ENCODE assay signal across 8 cellular contexts in genomic region chr11:118572914-118573550, GRCh38. TPM values are rescaled to one million over a fixed set of nuclear protein-coding genes. Genes with fewer than 3 reads are reported as not detected.
DNase-seq lines count a peak whose midpoint lies in the region; ATAC-seq lines count a peak whose summit lies in the region.

No MANE protein-coding gene starts in this region.

- H3K27ac ChIP-seq in ACC112 (ENCODE audit: low read depth, low read length) (peak overlapping the region; percentile 96), subcutaneous abdominal adipose tissue (ENCODE audit: low read depth, low read length) (peak overlapping the region; percentile 97)

- peak overlapping the region; percentile 45 for H2AFZ ChIP-seq in ACC112 (ENCODE audit: low read length, unreplicated experiment)

- H3K79me2 ChIP-seq in ACC112 (ENCODE audit: control insufficient read depth, insufficient read depth, low read length, unreplicated experiment): peaks cover 56% of the 10 kb centered on the region

- H3K36me3 Mint-ChIP-seq in T-cell: peaks cover 10% of the 10 kb centered on the region
- H3K36me3 Mint-ChIP-seq in central memory CD8-positive, alpha-beta T cell (ENCODE audit: insufficient read depth): peaks cover 14% of the 10 kb centered on the region

- CTCF ChIA-PET in T-cell (lab: Charles Lee): interaction anchor here in 1 of 2 donors (0.8 to 1.1 kb wide), 2 partner anchors 34 to 374 kb away, joined by 3 read pairs; no protein-coding TSS in a partner anchor

- no peaks in the 10 kb centered on the region for H3K9me3 ChIP-seq in subcutaneous abdominal adipose tissue (ENCODE audit: control insufficient read depth in 5 of 5, low read length in 5 of 5)

- H3K27me3 ChIP-seq in ACC112 (ENCODE audit: insufficient read depth, low read length) (no peaks in the 10 kb centered on the region), subcutaneous abdominal adipose tissue (ENCODE audit: control insufficient read depth in 5 of 5, insufficient read depth in 4 of 5, low read length in 5 of 5) (no peaks in the 10 kb centered on the region)

- H3K27me3 Mint-ChIP-seq in T-cell: no peaks in the 10 kb centered on the region
- no peaks in the 10 kb centered on the region for H3K27me3 Mint-ChIP-seq in central memory CD8-positive, alpha-beta T cell

- H3K4me3 ChIP-seq in ACC112 (ENCODE audit: low read depth, low read length) (peak overlapping the region; percentile 99), subcutaneous abdominal adipose tissue (ENCODE audit: low read depth in 1 of 5, low read length in 5 of 5) (peak overlapping the region; percentile 79 to 97 (median 96))

- ATAC-seq in GM18498 (IDR thresholded peaks at IDR 0.05; ENCODE audit: unreplicated experiment) (peak; percentile 33), HG03159 (IDR thresholded peaks at IDR 0.05; ENCODE audit: unreplicated experiment) (peak; percentile 23), T-cell (replicated peaks in 1 of 4) (peak; percentile 25 to 51 (median 28)), left lobe of liver (peak; percentile 28)
- ATAC-seq in central memory CD8-positive, alpha-beta T cell (replicated peaks; ENCODE audit: extremely low read depth, poor library complexity, severe bottlenecking): peak; percentile 29

- H3K9me3 Mint-ChIP-seq in T-cell: no peaks in the 10 kb centered on the region
- H3K9me3 Mint-ChIP-seq in central memory CD8-positive, alpha-beta T cell: no peaks in the 10 kb centered on the region

- peak overlapping the region; percentile 95 to 99 (median 99) for H3K9ac ChIP-seq in subcutaneous abdominal adipose tissue (ENCODE audit: low read length in 5 of 5)

- peaks cover 30% of the 10 kb centered on the region for H3K4me1 ChIP-seq in ACC112 (ENCODE audit: control insufficient read depth, insufficient read depth, low read length, unreplicated experiment)
- H3K4me1 ChIP-seq in subcutaneous abdominal adipose tissue (ENCODE audit: control insufficient read depth in 5 of 5, insufficient read depth in 5 of 5, low read length in 5 of 5): peaks cover 7 to 51% (median 47%) of the 10 kb centered on the region in 5 donors

- DNase-seq in T-cell (peak in 6 of 34 experiments; percentile 1 to 33 (median 12)), left lobe of liver (ENCODE audit: low spot score) (no peak), NCI-H446 (lab: John Stamatoyannopoulos, UW) (no peak)
- peak in 1 of 2 donors; percentile 14 for DNase-seq in central memory CD8-positive, alpha-beta T cell (ENCODE audit: low spot score in 2 of 2)

- H3K36me3 ChIP-seq in ACC112 (ENCODE audit: insufficient read depth, low read length) (no peaks in the 10 kb centered on the region), subcutaneous abdominal adipose tissue (ENCODE audit: control insufficient read depth in 5 of 5, insufficient read depth in 5 of 5, low read length in 5 of 5) (no peaks in the 10 kb centered on the region)

- peak overlapping the region; percentile 90 to 96 (median 93) for H3K4me3 Mint-ChIP-seq in T-cell
- peak overlapping the region; percentile 82 for H3K4me3 Mint-ChIP-seq in central memory CD8-positive, alpha-beta T cell

- H3K4me1 Mint-ChIP-seq in T-cell: peaks cover 54 to 57% (median 56%) of the 10 kb centered on the region in 3 donors
- peaks cover 51% of the 10 kb centered on the region for H3K4me1 Mint-ChIP-seq in central memory CD8-positive, alpha-beta T cell

- POLR2A ChIA-PET in T-cell (lab: Charles Lee): interaction anchor here (0.5 to 1.0 kb wide), 4 partner anchors 36 to 321 kb away, joined by 3 to 18 read pairs (median 4); partner anchors contain the start of gene MPZL3 (in 1 of the 2)

- H3K27ac Mint-ChIP-seq in T-cell: peak overlapping the region; percentile 95 to 97
- H3K27ac Mint-ChIP-seq in central memory CD8-positive, alpha-beta T cell (ENCODE audit: low read depth): peak overlapping the region; percentile 90

RNA-seq across cellular contexts. Expression of gene ARCN1, which starts 0.8 kb away (rescaled TPM):
- total RNA-seq in T-cell: 100 to 1,000 TPM in 3 of 5 donors, 10 to 100 TPM in 2; 80.6 to 117 (median 111) TPM
- total RNA-seq in left lobe of liver: 61.0 TPM

RNA-seq across cellular contexts. Expression of gene IFT46, which starts 7.3 kb away (rescaled TPM):
- total RNA-seq in T-cell (10 to 100 TPM in 3 of 5 donors, 1 to 10 TPM in 2; 7.0 to 12.4 (median 11.3) TPM), left lobe of liver (5.4 TPM)

RNA-seq across cellular contexts. Expression of gene PHLDB1, which starts 34.4 kb away (rescaled TPM):
- total RNA-seq in T-cell: 1 to 10 TPM; 1.8 to 7.8 (median 4.0) TPM
- 7.5 TPM for total RNA-seq in left lobe of liver

RNA-seq across cellular contexts. Expression of gene TMEM25, which starts 42.0 kb away (rescaled TPM):
- 10 to 100 TPM; 19.9 to 31.7 (median 25.3) TPM for total RNA-seq in T-cell
- 37.5 TPM for total RNA-seq in left lobe of liver

RNA-seq across cellular contexts. Expression of gene TTC36, which starts 45.8 kb away (rescaled TPM):
- total RNA-seq in T-cell (1 to 10 TPM in 4 of 5 donors, under 1 TPM in 1; 0.53 to 1.7 (median 1.2) TPM), left lobe of liver (116 TPM)
